ENCODE assay signal across 1 cellular context in genomic region chr2:51717318-51717717, GRCh38.
A peak's percentile ranks its signal among the peaks of the same experiment; 100 is the strongest.
TF ChIP-seq lines count a peak whose summit lies in the region.

No MANE protein-coding gene starts in this region.

TF ChIP-seq in HCT116, 20 proteins besides CTCF, POLR2A, EP300 and RAD21 (continued from another document):
- TF ChIP-seq, protein P1, sequence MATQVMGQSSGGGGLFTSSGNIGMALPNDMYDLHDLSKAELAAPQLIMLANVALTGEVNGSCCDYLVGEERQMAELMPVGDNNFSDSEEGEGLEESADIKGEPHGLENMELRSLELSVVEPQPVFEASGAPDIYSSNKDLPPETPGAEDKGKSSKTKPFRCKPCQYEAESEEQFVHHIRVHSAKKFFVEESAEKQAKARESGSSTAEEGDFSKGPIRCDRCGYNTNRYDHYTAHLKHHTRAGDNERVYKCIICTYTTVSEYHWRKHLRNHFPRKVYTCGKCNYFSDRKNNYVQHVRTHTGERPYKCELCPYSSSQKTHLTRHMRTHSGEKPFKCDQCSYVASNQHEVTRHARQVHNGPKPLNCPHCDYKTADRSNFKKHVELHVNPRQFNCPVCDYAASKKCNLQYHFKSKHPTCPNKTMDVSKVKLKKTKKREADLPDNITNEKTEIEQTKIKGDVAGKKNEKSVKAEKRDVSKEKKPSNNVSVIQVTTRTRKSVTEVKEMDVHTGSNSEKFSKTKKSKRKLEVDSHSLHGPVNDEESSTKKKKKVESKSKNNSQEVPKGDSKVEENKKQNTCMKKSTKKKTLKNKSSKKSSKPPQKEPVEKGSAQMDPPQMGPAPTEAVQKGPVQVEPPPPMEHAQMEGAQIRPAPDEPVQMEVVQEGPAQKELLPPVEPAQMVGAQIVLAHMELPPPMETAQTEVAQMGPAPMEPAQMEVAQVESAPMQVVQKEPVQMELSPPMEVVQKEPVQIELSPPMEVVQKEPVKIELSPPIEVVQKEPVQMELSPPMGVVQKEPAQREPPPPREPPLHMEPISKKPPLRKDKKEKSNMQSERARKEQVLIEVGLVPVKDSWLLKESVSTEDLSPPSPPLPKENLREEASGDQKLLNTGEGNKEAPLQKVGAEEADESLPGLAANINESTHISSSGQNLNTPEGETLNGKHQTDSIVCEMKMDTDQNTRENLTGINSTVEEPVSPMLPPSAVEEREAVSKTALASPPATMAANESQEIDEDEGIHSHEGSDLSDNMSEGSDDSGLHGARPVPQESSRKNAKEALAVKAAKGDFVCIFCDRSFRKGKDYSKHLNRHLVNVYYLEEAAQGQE (IDR thresholded peaks at IDR 0.05; ENCODE audit: low read depth): no peak
- TF ChIP-seq, protein P2, sequence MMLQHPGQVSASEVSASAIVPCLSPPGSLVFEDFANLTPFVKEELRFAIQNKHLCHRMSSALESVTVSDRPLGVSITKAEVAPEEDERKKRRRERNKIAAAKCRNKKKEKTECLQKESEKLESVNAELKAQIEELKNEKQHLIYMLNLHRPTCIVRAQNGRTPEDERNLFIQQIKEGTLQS (IDR thresholded peaks at IDR 0.05): no peak
- TF ChIP-seq SIN3A (IDR thresholded peaks at IDR 0.05; ENCODE audit: low read depth): no peak
- peak; percentile 63 for TF ChIP-seq JUND (IDR thresholded peaks at IDR 0.05)
- peak; percentile 38; the same call in 1 of the 2 replicates for TF ChIP-seq SP1 (IDR thresholded peaks at IDR 0.05; ENCODE audit: low read depth)
- no peak for TF ChIP-seq EZH2 (IDR thresholded peaks at IDR 0.05)
- no peak for TF ChIP-seq POLR2AphosphoS5 (IDR thresholded peaks at IDR 0.05; ENCODE audit: low read depth, low read length)
- no peak for TF ChIP-seq SRF (IDR thresholded peaks at IDR 0.05; ENCODE audit: low read depth)
- no peak for TF ChIP-seq MAX (IDR thresholded peaks at IDR 0.05)
